ENCODE assay signal across 35 cellular contexts in the genomic region with DNA sequence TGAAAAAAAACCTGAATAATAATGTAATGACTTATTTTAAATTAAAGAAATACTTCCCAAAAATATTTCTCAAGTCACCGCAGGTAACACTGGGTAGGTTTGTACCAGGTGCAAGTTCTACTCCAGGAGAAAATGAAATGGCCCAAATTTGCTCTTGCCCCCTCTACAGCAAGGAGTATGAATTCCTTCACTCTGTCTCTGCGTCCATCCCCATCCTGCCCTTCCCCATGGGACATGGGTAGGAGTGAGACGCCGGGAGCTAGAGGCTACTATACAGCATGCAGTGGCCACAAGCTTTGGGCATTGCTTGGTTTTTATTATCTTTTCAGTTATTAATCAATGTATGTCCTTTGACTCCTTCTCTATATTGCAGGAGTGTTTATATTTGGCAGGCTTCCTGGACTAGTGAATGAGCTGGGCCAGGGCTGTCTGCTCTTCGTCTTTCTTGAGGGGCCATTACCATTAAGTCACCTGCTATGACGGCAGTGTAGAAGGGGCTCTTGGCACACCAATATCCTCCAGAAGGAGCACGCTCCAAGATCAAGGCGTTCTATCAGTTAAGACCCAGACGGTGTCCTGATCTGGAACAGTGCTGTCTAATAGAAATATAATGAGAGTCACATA.
"Had no signal": no experiment of that assay in that cellular context is flagged by ENCODE, and none has a peak within 500 bp of the region (broad histone marks: within the 10 kb centered on the region; RNA-seq: fewer than 3 reads in every experiment).

No MANE protein-coding gene starts in this region.

- H3K4me1 ChIP-seq: Peyer's patch, SJSA1 had no signal

- H3K27me3 Mint-ChIP-seq: brain had no signal

- H3K4me1 Mint-ChIP-seq: activated CD4-positive, alpha-beta T cell treated with anti-CD3 and anti-CD28 coated beads for 36 hours; activated CD4-positive, alpha-beta T cell treated with anti-CD3 and anti-CD28 coated beads, Interleukin-2, amount 10 ng/mL, durations not matched to agents 7 days and 5 days; activated naive CD4-positive, alpha-beta T cell treated with anti-CD3 and anti-CD28 coated beads, Interleukin-2, amount 10 ng/mL, durations not matched to agents 7 days and 5 days; activated naive CD8-positive, alpha-beta T cell treated with anti-CD3 and anti-CD28 coated beads, Interleukin-2, amount 50 U/mL, for 24 hours; brain had no signal

- H3K9me3 ChIP-seq: MG63, Peyer's patch, SJSA1 had no signal

- H3K36me3 ChIP-seq: MG63, Peyer's patch, SJSA1, WERI-Rb-1 had no signal

- H3K9me3 Mint-ChIP-seq: activated naive CD4-positive, alpha-beta T cell treated with anti-CD3 and anti-CD28 coated beads, Interleukin-2, amount 10 ng/mL, durations not matched to agents 7 days and 5 days had no signal

- H3K4me3 ChIP-seq: MG63, Peyer's patch, SJSA1 had no signal

- ATAC-seq: activated CD4-positive, alpha-beta T cell treated with anti-CD3 and anti-CD28 coated beads for 36 hours; activated CD8-positive, alpha-beta T cell treated with anti-CD3 and anti-CD28 coated beads, Interleukin-2, amount 10 ng/mL, durations not matched to agents 7 days and 5 days; activated naive CD8-positive, alpha-beta T cell treated with anti-CD3 and anti-CD28 coated beads, Interleukin-2, amount 50 U/mL, for 24 hours; PC-3 had no signal

- H3K27ac Mint-ChIP-seq: activated CD4-positive, alpha-beta T cell treated with anti-CD3 and anti-CD28 coated beads for 36 hours; activated CD4-positive, alpha-beta T cell treated with anti-CD3 and anti-CD28 coated beads, Interleukin-2, amount 10 ng/mL, durations not matched to agents 7 days and 5 days; activated CD8-positive, alpha-beta T cell treated with anti-CD3 and anti-CD28 coated beads, Interleukin-2, amount 10 ng/mL, durations not matched to agents 7 days and 5 days; activated naive CD4-positive, alpha-beta T cell treated with anti-CD3 and anti-CD28 coated beads, Interleukin-2, amount 10 ng/mL, durations not matched to agents 7 days and 5 days; activated naive CD8-positive, alpha-beta T cell; activated naive CD8-positive, alpha-beta T cell treated with anti-CD3 and anti-CD28 coated beads, Interleukin-2, amount 50 U/mL, for 24 hours; activated T-cell treated with anti-CD3 and anti-CD28 coated beads, Interleukin-2, amount 50 U/mL, for 24 hours had no signal

- H3K27me3 ChIP-seq: MG63, Peyer's patch had no signal

- H3K36me3 Mint-ChIP-seq: activated naive CD4-positive, alpha-beta T cell treated with anti-CD3 and anti-CD28 coated beads, Interleukin-2, amount 10 ng/mL, durations not matched to agents 7 days and 5 days; activated naive CD8-positive, alpha-beta T cell had no signal

- H3K27ac ChIP-seq: Peyer's patch, SJSA1, WERI-Rb-1 had no signal

- DNase-seq: activated CD4-positive, alpha-beta T cell treated with anti-CD3 and anti-CD28 coated beads for 36 hours; activated CD4-positive, alpha-beta T cell treated with anti-CD3 and anti-CD28 coated beads, Interleukin-2, amount 10 ng/mL, durations not matched to agents 7 days and 5 days; activated CD4-positive, alpha-beta T cell treated with anti-CD3 and anti-CD28 coated beads, Interleukin-2, amount 50 U/mL, for 48 hours; activated CD8-positive, alpha-beta T cell treated with anti-CD3 and anti-CD28 coated beads, Interleukin-2, amount 10 ng/mL, durations not matched to agents 7 days and 5 days; activated effector memory CD4-positive, alpha-beta T cell treated with Interleukin-2 at 50 U/mL for 16 hours; activated naive CD4-positive, alpha-beta T cell treated with anti-CD3 and anti-CD28 coated beads, Interleukin-2, amount 10 ng/mL, durations not matched to agents 7 days and 5 days; activated naive CD8-positive, alpha-beta T cell treated with anti-CD3 and anti-CD28 coated beads, Interleukin-2, amount 50 U/mL, for 24 hours; activated T-cell treated with anti-CD3 and anti-CD28 coated beads, Interleukin-2, amount 50 U/mL, for 24 hours; anterior cingulate cortex; caudate nucleus; cerebellar nuclear complex; Kasumi-1; MG63; NCI-H1048; NCI-H1105 treated with DMSO at 0.1 percent for 48 hours; NCI-H1436; NCI-H1694; NCI-H1930; NCI-H2081 treated with DMSO at 0.1 percent for 48 hours; NCI-H226; NCI-H446 treated with DMSO at 0.1 percent for 48 hours; NCI-H524; NCI-H69; PC-3; Peyer's patch; RPMI8226; SHP77 treated with DMSO at 0.1 percent for 48 hours; SW 1271; T-helper 1 cell; T-helper 2 cell; T-helper 9 cell; WERI-Rb-1 had no signal

- H3K4me3 Mint-ChIP-seq: activated CD4-positive, alpha-beta T cell treated with anti-CD3 and anti-CD28 coated beads for 36 hours; activated CD4-positive, alpha-beta T cell treated with anti-CD3 and anti-CD28 coated beads, Interleukin-2, amount 10 ng/mL, durations not matched to agents 7 days and 5 days; activated CD8-positive, alpha-beta T cell treated with anti-CD3 and anti-CD28 coated beads, Interleukin-2, amount 10 ng/mL, durations not matched to agents 7 days and 5 days; activated naive CD4-positive, alpha-beta T cell treated with anti-CD3 and anti-CD28 coated beads, Interleukin-2, amount 10 ng/mL, durations not matched to agents 7 days and 5 days; activated naive CD8-positive, alpha-beta T cell; activated naive CD8-positive, alpha-beta T cell treated with anti-CD3 and anti-CD28 coated beads, Interleukin-2, amount 50 U/mL, for 24 hours; activated T-cell treated with anti-CD3 and anti-CD28 coated beads, Interleukin-2, amount 50 U/mL, for 24 hours; brain had no signal
